Comparison of ENCODE assay signal across 14 cellular contexts in genomic region chr7:155263051-155263450, GRCh38. TPM values are rescaled to one million over a fixed set of nuclear protein-coding genes. Genes with fewer than 3 reads are reported as not detected.
A peak's percentile ranks its signal among the peaks of the same experiment; 100 is the strongest.
DNase-seq lines count a peak whose midpoint lies in the region; ATAC-seq and TF ChIP-seq lines count a peak whose summit lies in the region.
"Had no signal": no experiment of that assay in that cellular context is flagged by ENCODE, and none has a peak within 500 bp of the region (broad histone marks: within the 10 kb centered on the region; RNA-seq: fewer than 3 reads in every experiment).

No MANE protein-coding gene starts in this region.

- no peaks in the 10 kb centered on the region for H3K36me3 Mint-ChIP-seq in naive thymus-derived CD4-positive, alpha-beta T cell
- no peaks in the 10 kb centered on the region for H3K36me3 Mint-ChIP-seq in stimulated activated memory B cell treated with anti-CD40 and anti-IgM and Interleukin-4, amounts not matched to agents 10 μg/mL and 1 μg/mL and 100 μg/mL, for 72 hours
- H3K36me3 Mint-ChIP-seq: CD8-positive, alpha-beta T cell had no signal

- H2AFZ ChIP-seq in IMR-90 (replicated peaks; ENCODE audit: low read length, poor library complexity): peak overlapping the region; percentile 23
- H2AFZ ChIP-seq in PC-9: no peak overlapping the region

- POLR2A ChIA-PET in IMR-90 (lab: Charles Lee; ENCODE audit: unreplicated experiment) (no interaction called here), PC-9 (lab: Charles Lee; ENCODE audit: unreplicated experiment) (interaction anchor here (0.5 kb wide), 1 partner anchor 35 kb away, joined by 5 read pairs; the partner anchor contains the start of gene INSIG1)
- POLR2A ChIA-PET in naive thymus-derived CD4-positive, alpha-beta T cell (lab: Charles Lee): interaction anchor here (0.5 kb wide), 1 partner anchor 22 kb away, joined by 3 read pairs; no protein-coding TSS in a partner anchor

- peaks cover 5% of the 10 kb centered on the region; the same call in 1 of the 2 replicates for H3K9me1 ChIP-seq in IMR-90 (ENCODE audit: insufficient read depth, low read length)

- H2BK20ac ChIP-seq in IMR-90 (ENCODE audit: low read depth, low read length): no peak overlapping the region

- no peak overlapping the region for H4K5ac ChIP-seq in IMR-90 (ENCODE audit: low read depth, low read length)

- H3K4me1 Mint-ChIP-seq in naive thymus-derived CD4-positive, alpha-beta T cell: peaks cover 0 to 2% (median 0%) of the 10 kb centered on the region in 7 donors
- no peaks in the 10 kb centered on the region for H3K4me1 Mint-ChIP-seq in stimulated activated memory B cell treated with anti-CD40 and anti-IgM and Interleukin-4, amounts not matched to agents 10 μg/mL and 1 μg/mL and 100 μg/mL, for 72 hours
- H3K4me1 Mint-ChIP-seq: B cell had no signal

- H3K9me3 Mint-ChIP-seq in naive thymus-derived CD4-positive, alpha-beta T cell: no peaks in the 10 kb centered on the region
- no peaks in the 10 kb centered on the region for H3K9me3 Mint-ChIP-seq in stimulated activated memory B cell treated with anti-CD40 and anti-IgM and Interleukin-4, amounts not matched to agents 10 μg/mL and 1 μg/mL and 100 μg/mL, for 72 hours
- H3K9me3 Mint-ChIP-seq: CD8-positive, alpha-beta T cell had no signal

- H3K23ac ChIP-seq in IMR-90 (ENCODE audit: low read depth, low read length): no peak overlapping the region

- H2AK5ac ChIP-seq in IMR-90 (ENCODE audit: low read depth, low read length): no peak overlapping the region

- no peak overlapping the region for H3K18ac ChIP-seq in IMR-90 (ENCODE audit: low read depth, low read length)

- peaks cover 3% of the 10 kb centered on the region; the same call in 1 of the 2 replicates for H3K27me3 ChIP-seq in IMR-90 (ENCODE audit: control insufficient read depth, insufficient read depth, low read length)
- H3K27me3 ChIP-seq in PC-9 (ENCODE audit: insufficient read depth, low read depth): peaks cover 6% of the 10 kb centered on the region; the same call in 1 of the 2 replicates
- no peaks in the 10 kb centered on the region for H3K27me3 ChIP-seq in naive thymus-derived CD4-positive, alpha-beta T cell (ENCODE audit: control insufficient read depth in 2 of 2, insufficient read depth in 2 of 2, low read length in 2 of 2)
- H3K27me3 ChIP-seq: BLaER1 treated with 17β-estradiol and CSF1 and Interleukin-3, amounts not matched to agents 10 nM and 100 nM had no signal

- H3K4ac ChIP-seq in IMR-90 (ENCODE audit: low read depth, low read length): no peak overlapping the region

- no peak overlapping the region for H3K4me3 Mint-ChIP-seq in naive thymus-derived CD4-positive, alpha-beta T cell
- no peak overlapping the region for H3K4me3 Mint-ChIP-seq in stimulated activated memory B cell treated with anti-CD40 and anti-IgM and Interleukin-4, amounts not matched to agents 10 μg/mL and 1 μg/mL and 100 μg/mL, for 72 hours
- H3K4me3 Mint-ChIP-seq: B cell; CD8-positive, alpha-beta T cell had no signal

- no peak for ATAC-seq in IMR-90 (ENCODE audit: low read depth)
- peak; percentile 14 for ATAC-seq in naive thymus-derived CD4-positive, alpha-beta T cell
- peak; percentile 29 for ATAC-seq in stimulated activated memory B cell treated with anti-CD40 and anti-IgM and Interleukin-4, amounts not matched to agents 10 μg/mL and 1 μg/mL and 100 μg/mL, for 72 hours
- no peak for ATAC-seq in GM18519 (IDR thresholded peaks at IDR 0.05; ENCODE audit: low FRiP score, unreplicated experiment)
- ATAC-seq: CD8-positive, alpha-beta T cell had no signal

- H4K20me1 ChIP-seq in IMR-90 (ENCODE audit: insufficient read depth, low read length) (no peaks in the 10 kb centered on the region), PC-9 (ENCODE audit: insufficient read depth) (no peaks in the 10 kb centered on the region)
- H4K20me1 ChIP-seq: BLaER1 treated with 17β-estradiol and CSF1 and Interleukin-3, amounts not matched to agents 10 nM and 100 nM had no signal

- H3K9me2 ChIP-seq in PC-9 (ENCODE audit: insufficient read depth): no peaks in the 10 kb centered on the region

- H3K4me3 ChIP-seq in IMR-90 (ENCODE audit: insufficient read depth, low read depth, low read length): no peak overlapping the region
- H3K4me3 ChIP-seq in PC-9: no peak overlapping the region
- no peak overlapping the region for H3K4me3 ChIP-seq in naive thymus-derived CD4-positive, alpha-beta T cell (ENCODE audit: low read length)
- H3K4me3 ChIP-seq: BLaER1 treated with 17β-estradiol and CSF1 and Interleukin-3, amounts not matched to agents 10 nM and 100 nM had no signal

- H3K4me2 ChIP-seq in IMR-90 (ENCODE audit: low read depth, low read length) (no peak overlapping the region), PC-9 (peak overlapping the region; percentile 38)

- TF ChIP-seq CTCF in IMR-90 (conservative IDR thresholded peaks at IDR 0.05; ENCODE audit: low read depth, low read length): no peak
- TF ChIP-seq CTCF in PC-9 (conservative IDR thresholded peaks at IDR 0.05): no peak

- H3K27me3 Mint-ChIP-seq in naive thymus-derived CD4-positive, alpha-beta T cell: peaks cover 0 to 3% (median 0%) of the 10 kb centered on the region in 5 donors
- H3K27me3 Mint-ChIP-seq in stimulated activated memory B cell treated with anti-CD40 and anti-IgM and Interleukin-4, amounts not matched to agents 10 μg/mL and 1 μg/mL and 100 μg/mL, for 72 hours: peaks cover 12% of the 10 kb centered on the region

- H3K36me3 ChIP-seq in IMR-90 (ENCODE audit: control insufficient read depth, insufficient read depth, low read length) (no peaks in the 10 kb centered on the region), PC-9 (ENCODE audit: low read depth) (no peaks in the 10 kb centered on the region)
- H3K36me3 ChIP-seq in naive thymus-derived CD4-positive, alpha-beta T cell (ENCODE audit: control insufficient read depth in 2 of 3, insufficient read depth in 3 of 3, low read length in 3 of 3): no peaks in the 10 kb centered on the region
- H3K36me3 ChIP-seq: BLaER1 treated with 17β-estradiol and CSF1 and Interleukin-3, amounts not matched to agents 10 nM and 100 nM had no signal

- no peak for TF ChIP-seq RAD21 in IMR-90 (IDR thresholded peaks at IDR 0.05; ENCODE audit: low read length)

- no peak for TF ChIP-seq POLR2A in IMR-90 (IDR thresholded peaks at IDR 0.05; ENCODE audit: low read depth, low read length)

- H2AK9ac ChIP-seq in IMR-90 (replicated peaks; ENCODE audit: low read depth, low read length, poor library complexity): no peak overlapping the region

- dilution Hi-C loops in IMR-90 (cut with HindIII; ENCODE audit: low sequenced_read_pairs, unreplicated experiment): no loop called here

- intact Hi-C loops in IMR-90 (cut with micrococcal nuclease): no loop called here
- intact Hi-C loops in PC-9 (cut with micrococcal nuclease; ENCODE audit: unreplicated experiment): loop anchor here (1.0 to 2.0 kb wide), 2 partner anchors 33 to 34 kb away; partner anchors contain the start of gene INSIG1
- intact Hi-C loops in naive thymus-derived CD4-positive, alpha-beta T cell (cut with micrococcal nuclease): loop anchor here in 1 of 2 donors (5.0 kb wide), 1 partner anchor 34 kb away; the partner anchor contains the start of gene INSIG1

- no peak overlapping the region for H2BK120ac ChIP-seq in IMR-90 (ENCODE audit: low read depth, low read length)

- no peak overlapping the region for H3K56ac ChIP-seq in IMR-90 (ENCODE audit: extremely low read depth, insufficient read depth, low read length)

- H3K79me2 ChIP-seq in PC-9 (ENCODE audit: low read depth): no peaks in the 10 kb centered on the region

- H3K27ac ChIP-seq in IMR-90 (ENCODE audit: insufficient read depth, low read length): no peak overlapping the region
- no peak overlapping the region for H3K27ac ChIP-seq in PC-9
- no peak overlapping the region for H3K27ac ChIP-seq in naive thymus-derived CD4-positive, alpha-beta T cell (ENCODE audit: low read depth, low read length)
- H3K27ac ChIP-seq: BLaER1 treated with 17β-estradiol and CSF1 and Interleukin-3, amounts not matched to agents 10 nM and 100 nM had no signal

- no peaks in the 10 kb centered on the region for H3K9me3 ChIP-seq in IMR-90 (ENCODE audit: control insufficient read depth, insufficient read depth, low read length)
- H3K9me3 ChIP-seq in PC-9 (ENCODE audit: insufficient read depth, low read depth): no peaks in the 10 kb centered on the region
- H3K9me3 ChIP-seq in naive thymus-derived CD4-positive, alpha-beta T cell (ENCODE audit: control insufficient read depth in 2 of 3, low read length in 3 of 3): no peaks in the 10 kb centered on the region

- BruUV-seq in IMR-90 (replicated peaks; lab: Mats Ljungman, UMichigan): no TSS peak
- no TSS peak for BruUV-seq in PC-9 (replicated peaks; lab: Mats Ljungman, UMichigan)

- CTCF ChIA-PET in IMR-90 (lab: Yijun Ruan, JAX) (no interaction called here), PC-9 (lab: Charles Lee) (no interaction called here)
- CTCF ChIA-PET in naive thymus-derived CD4-positive, alpha-beta T cell (lab: Charles Lee): no interaction called here

- no peak overlapping the region for H2BK15ac ChIP-seq in IMR-90 (ENCODE audit: low read depth, low read length)

- no CpG with 5 or more reads among the region's 14 CpGs for WGBS in IMR-90 (ENCODE audit: extremely low coverage in 2 of 2, insufficient read length in 1 of 2), 2 experiments

- H3F3A ChIP-seq in PC-9 (ENCODE audit: insufficient read depth, low read depth): peaks cover 12% of the 10 kb centered on the region; the same call in 1 of the 2 replicates

- DNase-seq in IMR-90 (no peak), PC-9 (peak in 1 of 2 experiments; percentile 74), DMS114 treated with DMSO at 0.1 percent for 48 hours (lab: John Stamatoyannopoulos, UW; ENCODE audit: unreplicated experiment) (no peak), cortex of kidney (lab: John Stamatoyannopoulos, UW) (no peak)
- no peak for DNase-seq in naive thymus-derived CD4-positive, alpha-beta T cell
- DNase-seq in stimulated activated CD8-positive, alpha-beta memory T cell treated with anti-CD3 and anti-CD28 coated beads, Interleukin-4, amount 100 ng/mL, for 48 hours: no peak
- DNase-seq: CD8-positive, alpha-beta T cell; COR-L47; DMS 273 treated with DMSO at 0.1 percent for 48 hours; HCEC 1CT had no signal

- H3K79me1 ChIP-seq in IMR-90 (ENCODE audit: low read depth in 1 of 2, low read length in 2 of 2): no peaks in the 10 kb centered on the region

- H4K91ac ChIP-seq in IMR-90 (ENCODE audit: insufficient read depth, low read depth, low read length): no peak overlapping the region

- H3K27ac Mint-ChIP-seq in naive thymus-derived CD4-positive, alpha-beta T cell: no peak overlapping the region
- no peak overlapping the region for H3K27ac Mint-ChIP-seq in stimulated activated memory B cell treated with anti-CD40 and anti-IgM and Interleukin-4, amounts not matched to agents 10 μg/mL and 1 μg/mL and 100 μg/mL, for 72 hours
- H3K27ac Mint-ChIP-seq: B cell; CD8-positive, alpha-beta T cell had no signal

- H4K8ac ChIP-seq in IMR-90 (ENCODE audit: low read depth in 2 of 2, low read length in 2 of 2): no peak overlapping the region

- H3K4me1 ChIP-seq in IMR-90 (ENCODE audit: control insufficient read depth, insufficient read depth, low read length) (no peaks in the 10 kb centered on the region), PC-9 (replicated peaks; ENCODE audit: insufficient read depth) (peaks cover 19% of the 10 kb centered on the region)
- H3K4me1 ChIP-seq in naive thymus-derived CD4-positive, alpha-beta T cell (ENCODE audit: control insufficient read depth in 2 of 2, insufficient read depth in 2 of 2, low read length in 2 of 2): no peaks in the 10 kb centered on the region

- H2BK5ac ChIP-seq in IMR-90 (ENCODE audit: low read depth, low read length, poor library complexity, severe bottlenecking): no peak overlapping the region

- no peak overlapping the region for H3K14ac ChIP-seq in IMR-90 (replicated peaks; ENCODE audit: low read depth, low read length)

- in situ Hi-C loops in IMR-90 (cut with MboI; ENCODE audit: low sequenced_read_pairs): no loop called here

- H3K9ac ChIP-seq in IMR-90 (ENCODE audit: low read depth, low read length): no peak overlapping the region
- H3K9ac ChIP-seq: BLaER1 treated with 17β-estradiol and CSF1 and Interleukin-3, amounts not matched to agents 10 nM and 100 nM had no signal

RNA-seq across cellular contexts. Expression of gene INSIG1, which starts 34.6 kb away (rescaled TPM):
- total RNA-seq in IMR-90 (2012; rRNA removed): 26.0 and 32.8 TPM in 2 replicates
- polyA plus RNA-seq in IMR-90 (2012; rRNA removed): 19.0 and 19.9 TPM in 2 replicates
- 14.0 and 17.9 TPM in 2 replicates for polyA plus RNA-seq in IMR-90 (2012; cell fraction: cytosol; rRNA removed)
- 17.2 and 44.5 TPM in 2 replicates for polyA plus RNA-seq in IMR-90 (2012; cell fraction: nucleus; rRNA removed; ENCODE audit: low replicate concordance)
- total RNA-seq in PC-9 (2021): 75.7 and 103 TPM in 2 replicates
- 10 to 100 TPM; 43.6 to 70.0 (median 46.5) TPM for total RNA-seq in naive thymus-derived CD4-positive, alpha-beta T cell
- 10 to 100 TPM; 22.2 to 33.2 TPM for polyA plus RNA-seq in naive thymus-derived CD4-positive, alpha-beta T cell

Comparison
In these comparisons a context has a peak if more than half of its experiments do, and no peak if none do; other contexts are left out.
1. ATAC-seq: peak in naive thymus-derived CD4-positive, alpha-beta T cell (single experiment) and stimulated activated memory B cell treated with anti-CD40 and anti-IgM and Interleukin-4, amounts not matched to agents 10 μg/mL and 1 μg/mL and 100 μg/mL, for 72 hours (single experiment); none in IMR-90 (single experiment) and GM18519 (single experiment).